Comparison of ENCODE assay signal across 28 cellular contexts in genomic region chr10:132951926-132952325, GRCh38. TPM values are rescaled to one million over a fixed set of nuclear protein-coding genes. Genes with fewer than 3 reads are reported as not detected.
"Had no signal": no experiment of that assay in that cellular context is flagged by ENCODE, and none has a peak within 500 bp of the region (broad histone marks: within the 10 kb centered on the region; RNA-seq: fewer than 3 reads in every experiment).

No MANE protein-coding gene starts in this region.

- H3K9me3 ChIP-seq: ascending aorta, body of pancreas had no signal

- H3K4me3 ChIP-seq: ascending aorta, body of pancreas, SK-N-MC had no signal

- H3K27ac ChIP-seq: ascending aorta, body of pancreas, SK-N-MC had no signal

- H3K4me1 ChIP-seq: ascending aorta, body of pancreas had no signal

- ATAC-seq: activated CD4-positive, alpha-beta T cell treated with anti-CD3 and anti-CD28 coated beads for 36 hours; activated T-cell treated with anti-CD3 and anti-CD28 coated beads, Interleukin-2, amount 50 U/mL, for 72 hours; body of pancreas; T-cell had no signal

- H3K4me1 Mint-ChIP-seq: activated CD4-positive, alpha-beta T cell treated with anti-CD3 and anti-CD28 coated beads for 36 hours; central memory CD8-positive, alpha-beta T cell; IgD-negative memory B cell; T-cell had no signal

- H3K27ac Mint-ChIP-seq: activated B cell treated with CpG ODN at 0.5 μM for 24 hours; activated CD4-positive, alpha-beta memory T cell treated with anti-CD3 and anti-CD28 coated beads, Interleukin-2, amount 10 ng/mL, durations not matched to agents 7 days and 5 days; activated CD4-positive, alpha-beta T cell treated with anti-CD3 and anti-CD28 coated beads for 36 hours; activated T-cell treated with anti-CD3 and anti-CD28 coated beads, Interleukin-2, amount 50 U/mL, for 72 hours; activated T-helper 2 cell treated with anti-CD3 and anti-CD28 coated beads, Interferon-gamma antibody, Interleukin-2, Interleukin-4, amounts not matched to agents 10 μg/mL and 5 μg/mL and 100 μg/mL, durations not matched to agents 14 hours and 24 hours and 36 hours; IgD-negative memory B cell; T-cell had no signal

- H3K36me3 ChIP-seq: ascending aorta had no signal

- H3K9me3 Mint-ChIP-seq: activated B cell treated with CpG ODN at 0.5 μM for 24 hours; activated T-helper 2 cell treated with anti-CD3 and anti-CD28 coated beads, Interferon-gamma antibody, Interleukin-2, Interleukin-4, amounts not matched to agents 10 μg/mL and 5 μg/mL and 100 μg/mL, durations not matched to agents 14 hours and 24 hours and 36 hours; central memory CD8-positive, alpha-beta T cell; T-cell had no signal

- H3K4me3 Mint-ChIP-seq: activated B cell treated with CpG ODN at 0.5 μM for 24 hours; activated CD4-positive, alpha-beta memory T cell treated with anti-CD3 and anti-CD28 coated beads, Interleukin-2, amount 10 ng/mL, durations not matched to agents 7 days and 5 days; activated CD4-positive, alpha-beta T cell treated with anti-CD3 and anti-CD28 coated beads for 36 hours; activated T-cell treated with anti-CD3 and anti-CD28 coated beads, Interleukin-2, amount 50 U/mL, for 72 hours; central memory CD8-positive, alpha-beta T cell; T-cell had no signal

- DNase-seq: activated B cell treated with CpG ODN at 0.5 μM for 24 hours; activated CD4-positive, alpha-beta memory T cell treated with anti-CD3 and anti-CD28 coated beads, Interleukin-2, amount 10 ng/mL, durations not matched to agents 7 days and 5 days; activated CD4-positive, alpha-beta T cell treated with anti-CD3 and anti-CD28 coated beads for 36 hours; activated CD4-positive, alpha-beta T cell treated with anti-CD3 and anti-CD28 coated beads, Interleukin-2, amount 50 U/mL, for 1 hour; activated gamma-delta T cell treated with Interleukin-2 at 50 U/mL for 16 hours; activated naive CD4-positive, alpha-beta T cell treated with anti-CD3 and anti-CD28 coated beads, Interleukin-2, amount 50 U/mL, for 16 hours; activated T-cell treated with anti-CD3 and anti-CD28 coated beads for 4 hours; activated T-cell treated with anti-CD3 and anti-CD28 coated beads, Interleukin-2, amount 50 U/mL, for 72 hours; amniotic stem cell; body of pancreas; KG1; NCI-H1092; NCI-H1417; NCI-H2029; NCI-H2107; NCI-H345; NCI-H510A treated with DMSO at 0.1 percent for 48 hours; NCI-H69; T-helper 2 cell; T1000 had no signal

- H3K27me3 ChIP-seq: ascending aorta, body of pancreas had no signal

- H3K36me3 Mint-ChIP-seq: T-cell had no signal

RNA-seq across cellular contexts. Expression of gene CFAP46, which starts 9.6 kb away (rescaled TPM):
- total RNA-seq: activated CD4-positive, alpha-beta memory T cell treated with anti-CD3 and anti-CD28 coated beads, Interleukin-2, amount 10 ng/mL, durations not matched to agents 7 days and 5 days; activated T-helper 2 cell treated with anti-CD3 and anti-CD28 coated beads, Interferon-gamma antibody, Interleukin-2, Interleukin-4, amounts not matched to agents 10 μg/mL and 5 μg/mL and 100 μg/mL, durations not matched to agents 14 hours and 24 hours and 36 hours; ascending aorta; LHCN-M2; M059J; T-cell had no signal
- polyA plus RNA-seq: IgD-negative memory B cell had no signal
